1 cellular context compared by ENCODE assay signal in the genomic region with DNA sequence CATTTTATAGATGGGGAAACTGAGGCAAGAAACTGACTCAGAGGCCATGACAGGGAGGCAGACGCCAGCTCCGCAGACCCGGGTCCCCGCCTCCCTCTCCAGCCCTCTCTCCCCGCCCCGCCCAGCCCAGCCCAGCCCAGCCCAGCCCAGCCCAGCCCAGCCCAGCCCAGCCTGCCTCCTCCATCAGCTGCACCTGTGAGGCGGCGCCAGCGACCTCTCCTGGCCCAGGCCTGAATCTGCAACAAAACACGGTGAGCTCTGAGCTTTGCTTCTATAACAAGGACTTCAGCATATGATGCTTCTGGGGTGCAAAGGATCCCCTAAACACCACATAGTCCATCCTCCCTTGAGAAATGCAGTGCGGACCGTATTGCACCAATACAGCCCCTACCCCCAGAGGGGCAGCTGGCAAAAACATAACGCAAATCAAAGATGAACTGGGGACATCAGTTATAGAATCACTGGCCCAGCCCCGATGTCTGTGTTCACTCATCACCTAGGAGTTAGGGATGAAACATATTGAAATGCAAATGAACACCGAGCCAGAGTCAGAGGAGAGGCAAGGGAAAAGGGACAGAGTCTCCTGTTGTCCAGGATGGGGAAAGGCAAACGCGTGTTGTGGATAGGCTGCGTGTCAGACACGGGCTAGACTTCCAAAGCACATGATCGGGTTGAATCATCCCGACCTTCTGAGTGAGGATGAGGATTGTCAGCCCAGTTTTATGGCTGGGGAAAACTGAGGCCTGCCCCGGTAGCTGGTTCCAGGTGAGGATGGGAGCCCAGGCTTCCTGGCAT.
TF ChIP-seq lines count a peak whose summit lies in the region.

No MANE protein-coding gene starts in this region.

TF ChIP-seq in GM23338, 12 proteins besides CTCF, POLR2A, EP300 and RAD21 (continued from another document):
- TF ChIP-seq, protein P1, sequence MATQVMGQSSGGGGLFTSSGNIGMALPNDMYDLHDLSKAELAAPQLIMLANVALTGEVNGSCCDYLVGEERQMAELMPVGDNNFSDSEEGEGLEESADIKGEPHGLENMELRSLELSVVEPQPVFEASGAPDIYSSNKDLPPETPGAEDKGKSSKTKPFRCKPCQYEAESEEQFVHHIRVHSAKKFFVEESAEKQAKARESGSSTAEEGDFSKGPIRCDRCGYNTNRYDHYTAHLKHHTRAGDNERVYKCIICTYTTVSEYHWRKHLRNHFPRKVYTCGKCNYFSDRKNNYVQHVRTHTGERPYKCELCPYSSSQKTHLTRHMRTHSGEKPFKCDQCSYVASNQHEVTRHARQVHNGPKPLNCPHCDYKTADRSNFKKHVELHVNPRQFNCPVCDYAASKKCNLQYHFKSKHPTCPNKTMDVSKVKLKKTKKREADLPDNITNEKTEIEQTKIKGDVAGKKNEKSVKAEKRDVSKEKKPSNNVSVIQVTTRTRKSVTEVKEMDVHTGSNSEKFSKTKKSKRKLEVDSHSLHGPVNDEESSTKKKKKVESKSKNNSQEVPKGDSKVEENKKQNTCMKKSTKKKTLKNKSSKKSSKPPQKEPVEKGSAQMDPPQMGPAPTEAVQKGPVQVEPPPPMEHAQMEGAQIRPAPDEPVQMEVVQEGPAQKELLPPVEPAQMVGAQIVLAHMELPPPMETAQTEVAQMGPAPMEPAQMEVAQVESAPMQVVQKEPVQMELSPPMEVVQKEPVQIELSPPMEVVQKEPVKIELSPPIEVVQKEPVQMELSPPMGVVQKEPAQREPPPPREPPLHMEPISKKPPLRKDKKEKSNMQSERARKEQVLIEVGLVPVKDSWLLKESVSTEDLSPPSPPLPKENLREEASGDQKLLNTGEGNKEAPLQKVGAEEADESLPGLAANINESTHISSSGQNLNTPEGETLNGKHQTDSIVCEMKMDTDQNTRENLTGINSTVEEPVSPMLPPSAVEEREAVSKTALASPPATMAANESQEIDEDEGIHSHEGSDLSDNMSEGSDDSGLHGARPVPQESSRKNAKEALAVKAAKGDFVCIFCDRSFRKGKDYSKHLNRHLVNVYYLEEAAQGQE (IDR thresholded peaks at IDR 0.05; ENCODE audit: unreplicated experiment), result no peak
- no peak for TF ChIP-seq CREB1 (CRISPR knock-in tag; IDR thresholded peaks at IDR 0.05; ENCODE audit: low read depth)
- no peak for TF ChIP-seq POLR2AphosphoS5 (IDR thresholded peaks at IDR 0.05; ENCODE audit: low read depth)
TF ChIP-seq in GM23338: peak in this region for 0.
